In the genomic region with DNA sequence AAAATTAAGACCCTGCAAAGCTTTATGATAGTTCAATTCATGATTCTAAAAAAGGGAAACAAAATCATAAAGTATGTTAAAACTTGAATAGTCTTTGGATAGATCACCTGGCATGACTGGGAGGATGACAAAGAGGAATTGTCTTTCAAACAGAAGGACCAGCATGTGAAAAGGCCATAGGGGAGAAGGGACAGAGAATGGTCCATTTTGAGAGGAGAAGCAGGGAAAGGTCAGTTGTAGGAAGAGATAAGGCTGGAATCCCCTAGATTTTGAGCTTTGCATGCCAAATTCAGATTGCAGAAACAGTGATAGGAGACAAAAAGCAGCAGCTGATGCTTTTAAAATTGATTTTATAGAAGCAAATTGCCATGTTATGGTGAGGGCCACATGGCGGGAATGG, we compare ENCODE assay signal across 31 cellular contexts. TPM values are rescaled to one million over a fixed set of nuclear protein-coding genes. Genes with fewer than 3 reads are reported as not detected.
"Had no signal": no experiment of that assay in that cellular context is flagged by ENCODE, and none has a peak within 500 bp of the region (broad histone marks: within the 10 kb centered on the region; RNA-seq: fewer than 3 reads in every experiment).

No MANE protein-coding gene starts in this region.

- H3K4me3 ChIP-seq: adrenal gland, cardiac muscle cell had no signal

- H3K27me3 ChIP-seq: adrenal gland, cardiac muscle cell had no signal

- H3K27ac ChIP-seq: adrenal gland, cardiac muscle cell, VCaP had no signal

- ATAC-seq: activated CD8-positive, alpha-beta T cell treated with anti-CD3 and anti-CD28 coated beads for 36 hours; activated naive CD4-positive, alpha-beta T cell treated with anti-CD3 and anti-CD28 coated beads, Interleukin-2, amount 50 U/mL, for 72 hours had no signal

- H3K36me3 Mint-ChIP-seq: activated CD4-positive, alpha-beta memory T cell treated with anti-CD3 and anti-CD28 coated beads for 36 hours; activated naive CD4-positive, alpha-beta T cell treated with anti-CD3 and anti-CD28 coated beads, Interleukin-2, amount 50 U/mL, for 72 hours; activated naive CD8-positive, alpha-beta T cell treated with anti-CD3 and anti-CD28 coated beads for 36 hours had no signal

- H3K4me1 ChIP-seq: adrenal gland had no signal

- H3K27ac Mint-ChIP-seq: activated B cell treated with CpG ODN at 0.5 μM for 24 hours; activated CD4-positive, alpha-beta memory T cell treated with anti-CD3 and anti-CD28 coated beads for 36 hours; activated CD4-positive, alpha-beta T cell treated with anti-CD3 and anti-CD28 coated beads, Interleukin-2, amount 10 ng/mL, durations not matched to agents 24 days and 14 days; activated CD8-positive, alpha-beta T cell treated with anti-CD3 and anti-CD28 coated beads for 36 hours; activated naive CD4-positive, alpha-beta T cell treated with anti-CD3 and anti-CD28 coated beads for 36 hours; activated naive CD4-positive, alpha-beta T cell treated with anti-CD3 and anti-CD28 coated beads, Interleukin-2, amount 50 U/mL, for 72 hours; activated naive CD8-positive, alpha-beta T cell treated with anti-CD3 and anti-CD28 coated beads for 36 hours; T-helper 1 cell treated with Interleukin-12 subunit alpha and Interleukin-12 subunit beta and Interleukin-4 antibody, amounts not matched to agents 30 μg/mL and 1 μg/mL, for 36 hours; T-helper 2 cell treated with Interferon-gamma antibody and Interleukin-4, amounts not matched to agents 5 μg/mL and 100 μg/mL, for 36 hours had no signal

- H3K36me3 ChIP-seq: adrenal gland, cardiac muscle cell had no signal

- DNase-seq: activated B cell treated with CpG ODN at 0.5 μM for 24 hours; activated CD4-positive, alpha-beta memory T cell treated with anti-CD3 and anti-CD28 coated beads for 36 hours; activated CD4-positive, alpha-beta T cell treated with anti-CD3 and anti-CD28 coated beads for 4 hours; activated CD4-positive, alpha-beta T cell treated with anti-CD3 and anti-CD28 coated beads, Interleukin-2, amount 10 ng/mL, durations not matched to agents 24 days and 14 days; activated CD4-positive, alpha-beta T cell treated with anti-CD3 and anti-CD28 coated beads, Interleukin-2, amount 50 U/mL, for 1 hour; activated CD4-positive, alpha-beta T cell treated with anti-CD3 and anti-CD28 coated beads, Interleukin-2, amount 50 U/mL, for 4 hours; activated CD4-positive, CD25-positive, alpha-beta regulatory T cell treated with anti-CD3 and anti-CD28 coated beads, Interleukin-2, amount 50 U/mL, for 72 hours; activated CD8-positive, alpha-beta memory T cell treated with anti-CD3 and anti-CD28 coated beads, Interleukin-2, amount 50 U/mL, for 4 hours; activated CD8-positive, alpha-beta T cell treated with anti-CD3 and anti-CD28 coated beads for 36 hours; activated effector memory CD4-positive, alpha-beta T cell treated with anti-CD3 and anti-CD28 coated beads, Interleukin-2, amount 50 U/mL, for 16 hours; activated gamma-delta T cell treated with Interleukin-2 at 50 U/mL for 16 hours; activated naive CD4-positive, alpha-beta T cell; activated naive CD4-positive, alpha-beta T cell treated with anti-CD3 and anti-CD28 coated beads for 36 hours; activated naive CD4-positive, alpha-beta T cell treated with anti-CD3 and anti-CD28 coated beads, Interleukin-2, amount 50 U/mL, for 16 hours; activated naive CD8-positive, alpha-beta T cell treated with anti-CD3 and anti-CD28 coated beads for 36 hours; activated T-cell treated with anti-CD3 and anti-CD28 coated beads for 4 hours; activated T-cell treated with anti-CD3 and anti-CD28 coated beads, Interleukin-2, amount 50 U/mL, for 1 hour; activated T-cell treated with anti-CD3 and anti-CD28 coated beads, Interleukin-2, amount 50 U/mL, for 48 hours; adrenal gland; amniotic stem cell; aorta; central memory CD4-positive, alpha-beta T cell; T-helper 1 cell; T-helper 2 cell; T-helper 9 cell had no signal

- H3K4me1 Mint-ChIP-seq: activated B cell treated with CpG ODN at 0.5 μM for 24 hours; activated CD4-positive, alpha-beta T cell treated with anti-CD3 and anti-CD28 coated beads, Interleukin-2, amount 10 ng/mL, durations not matched to agents 24 days and 14 days; activated naive CD8-positive, alpha-beta T cell treated with anti-CD3 and anti-CD28 coated beads for 36 hours; brain had no signal

- H3K4me3 Mint-ChIP-seq: activated B cell treated with CpG ODN at 0.5 μM for 24 hours; activated CD4-positive, alpha-beta memory T cell treated with anti-CD3 and anti-CD28 coated beads for 36 hours; activated CD4-positive, alpha-beta T cell treated with anti-CD3 and anti-CD28 coated beads, Interleukin-2, amount 10 ng/mL, durations not matched to agents 24 days and 14 days; activated CD8-positive, alpha-beta T cell treated with anti-CD3 and anti-CD28 coated beads for 36 hours; activated naive CD4-positive, alpha-beta T cell treated with anti-CD3 and anti-CD28 coated beads for 36 hours; activated naive CD8-positive, alpha-beta T cell treated with anti-CD3 and anti-CD28 coated beads for 36 hours; brain; T-helper 1 cell treated with Interleukin-12 subunit alpha and Interleukin-12 subunit beta and Interleukin-4 antibody, amounts not matched to agents 30 μg/mL and 1 μg/mL, for 36 hours; T-helper 2 cell treated with Interferon-gamma antibody and Interleukin-4, amounts not matched to agents 5 μg/mL and 100 μg/mL, for 36 hours had no signal

- H3K9me3 Mint-ChIP-seq: activated B cell treated with CpG ODN at 0.5 μM for 24 hours; activated CD4-positive, alpha-beta memory T cell treated with anti-CD3 and anti-CD28 coated beads for 36 hours; activated CD8-positive, alpha-beta T cell treated with anti-CD3 and anti-CD28 coated beads for 36 hours; activated naive CD4-positive, alpha-beta T cell treated with anti-CD3 and anti-CD28 coated beads for 36 hours; activated naive CD4-positive, alpha-beta T cell treated with anti-CD3 and anti-CD28 coated beads, Interleukin-2, amount 50 U/mL, for 72 hours; activated naive CD8-positive, alpha-beta T cell treated with anti-CD3 and anti-CD28 coated beads for 36 hours; T-helper 1 cell treated with Interleukin-12 subunit alpha and Interleukin-12 subunit beta and Interleukin-4 antibody, amounts not matched to agents 30 μg/mL and 1 μg/mL, for 36 hours; T-helper 2 cell treated with Interferon-gamma antibody and Interleukin-4, amounts not matched to agents 5 μg/mL and 100 μg/mL, for 36 hours had no signal

- H3K9me3 ChIP-seq: adrenal gland had no signal

RNA-seq across cellular contexts. Expression of a gene that starts 12.7 kb away (rescaled TPM):
- total RNA-seq: activated B cell treated with CpG ODN at 0.5 μM for 24 hours had no signal
